ENCODE assay signal across 1 cellular context in genomic region chr3:11757929-11758328, GRCh38.
TF ChIP-seq lines count a peak whose summit lies in the region.

No MANE protein-coding gene starts in this region.

TF ChIP-seq in K562, 482 proteins besides CTCF, POLR2A, EP300 and RAD21:
- TF ChIP-seq ZNF592 (IDR thresholded peaks at IDR 0.05) (no peak), SAP30 (IDR thresholded peaks at IDR 0.05; ENCODE audit: borderline replicate concordance, insufficient read depth, low read depth, low read length, poor library complexity, severe bottlenecking) (no peak), MYC (IDR thresholded peaks at IDR 0.05; ENCODE audit: low read depth, low read length) (no peak), MYC (CRISPR knock-in tag; IDR thresholded peaks at IDR 0.05; ENCODE audit: borderline replicate concordance, low read depth) (no peak), TFAM (CRISPR knock-in tag; conservative IDR thresholded peaks at IDR 0.05) (no peak), ZNF384 (IDR thresholded peaks at IDR 0.05; ENCODE audit: low read depth, low read length) (no peak), ZNF785 (CRISPR knock-in tag; IDR thresholded peaks at IDR 0.05) (no peak), NKRF (IDR thresholded peaks at IDR 0.05; ENCODE audit: borderline replicate concordance) (no peak), CHD1 (IDR thresholded peaks at IDR 0.05; ENCODE audit: low read length) (no peak), DMBX1 (CRISPR knock-in tag; IDR thresholded peaks at IDR 0.05; ENCODE audit: borderline replicate concordance) (no peak), STAT6 (CRISPR knock-in tag; IDR thresholded peaks at IDR 0.05) (no peak), ZBTB7A (IDR thresholded peaks at IDR 0.05; ENCODE audit: borderline replicate concordance, control insufficient read depth, low read depth, low read length) (no peak), PREB (CRISPR knock-in tag; IDR thresholded peaks at IDR 0.05) (no peak)
TF ChIP-seq in K562: peak in this region for 0.
